ENCODE assay signal across 9 cellular contexts in genomic region chr14:68816943-68817430, GRCh38. TPM values are rescaled to one million over a fixed set of nuclear protein-coding genes. Genes with fewer than 3 reads are reported as not detected.
DNase-seq lines count a peak whose midpoint lies in the region; ATAC-seq, FAIRE-seq and TF ChIP-seq lines count a peak whose summit lies in the region.
"Had no signal": no experiment of that assay in that cellular context is flagged by ENCODE, and none has a peak within 500 bp of the region (broad histone marks: within the 10 kb centered on the region; RNA-seq: fewer than 3 reads in every experiment).

No MANE protein-coding gene starts in this region.

- H3K4me3 ChIP-seq in SK-N-SH (ENCODE audit: low read depth in 2 of 2, low read length in 1 of 2) (peak overlapping the region in 1 of 2 experiments; percentile 47; a peak in 1 of 4 replicates), stomach (peak overlapping the region; percentile 32 to 53 (median 44))

- no peaks in the 10 kb centered on the region for H3K9me3 Mint-ChIP-seq in activated naive CD8-positive, alpha-beta T cell (ENCODE audit: low read depth)

- H3K27ac ChIP-seq in SK-N-SH (ENCODE audit: low read depth in 2 of 2, low read length in 1 of 2) (peak overlapping the region in 1 of 2 experiments; percentile 80; a peak in 1 of 4 replicates), layer of hippocampus (ENCODE audit: low read depth, low read length) (peak overlapping the region; percentile 98), stomach (peak overlapping the region; percentile 92 to 99 (median 97))

- no peak for ATAC-seq in SK-N-SH treated with all-trans-retinoic acid at 6 μM for 48 hours
- no peak for ATAC-seq in GM21515 (IDR thresholded peaks at IDR 0.05; ENCODE audit: unreplicated experiment)

- peaks cover 12% of the 10 kb centered on the region for H3F3A ChIP-seq in SK-N-SH (replicated peaks; ENCODE audit: insufficient read depth)

- no peaks in the 10 kb centered on the region for H3K36me3 ChIP-seq in SK-N-SH (replicated peaks in 1 of 2; ENCODE audit: control insufficient read depth in 1 of 2, insufficient read depth in 2 of 2, low read length in 1 of 2)
- H3K36me3 ChIP-seq in stomach: no peaks in the 10 kb centered on the region

- H3K9ac ChIP-seq in SK-N-SH: peak overlapping the region; percentile 73; the same call in 1 of the 2 replicates

- CTCF ChIA-PET in SK-N-SH (lab: Yijun Ruan, JAX): interaction anchor here (0.6 to 15.3 kb wide), 52 partner anchors 9 to 1232 kb away, joined by 3 to 232 read pairs (median 5); no protein-coding TSS in a partner anchor

- no peaks in the 10 kb centered on the region for H4K20me1 ChIP-seq in SK-N-SH (ENCODE audit: insufficient read depth)

- TF ChIP-seq CTCF in SK-N-SH (IDR thresholded peaks at IDR 0.05) (no peak), stomach (IDR thresholded peaks at IDR 0.05) (peak in 1 of 7 experiments; percentile 42)

- H3K27me3 ChIP-seq in SK-N-SH (ENCODE audit: insufficient read depth): no peaks in the 10 kb centered on the region
- H3K27me3 ChIP-seq in layer of hippocampus (ENCODE audit: control insufficient read depth, insufficient read depth, low read length): no peaks in the 10 kb centered on the region
- H3K27me3 ChIP-seq in stomach: no peaks in the 10 kb centered on the region

- H3K4me1 ChIP-seq in SK-N-SH (ENCODE audit: control insufficient read depth in 1 of 2, insufficient read depth in 2 of 2, low read depth in 1 of 2, low read length in 1 of 2): peaks cover 19 to 26% of the 10 kb centered on the region in 2 experiments; a peak in 3 of 4 replicates
- peaks cover 37 to 81% (median 64%) of the 10 kb centered on the region in 4 donors for H3K4me1 ChIP-seq in stomach

- no peak for TF ChIP-seq RAD21 in SK-N-SH (IDR thresholded peaks at IDR 0.05; ENCODE audit: low read length)

- H3K27ac Mint-ChIP-seq in activated naive CD8-positive, alpha-beta T cell: peak overlapping the region; percentile 93

- POLR2A ChIA-PET in SK-N-SH (lab: Yijun Ruan, JAX): no interaction called here

- no peaks in the 10 kb centered on the region for H3K27me3 Mint-ChIP-seq in activated naive CD8-positive, alpha-beta T cell

- DNase-seq in SK-N-SH (no peak), stomach (no peak), NCI-H2081 (lab: John Stamatoyannopoulos, UW) (no peak), HTR-8/SVneo (ENCODE audit: insufficient read length, low spot score) (no peak)

- H3K4me2 ChIP-seq in SK-N-SH: no peak overlapping the region

- TF ChIP-seq EP300 in SK-N-SH (IDR thresholded peaks at IDR 0.05; ENCODE audit: borderline replicate concordance in 1 of 2, low read depth in 1 of 2, low read length in 1 of 2) (no peak), stomach (IDR thresholded peaks at IDR 0.05) (no peak)

- no peak overlapping the region; the same call in 1 of the 2 replicates for H2AFZ ChIP-seq in SK-N-SH (ENCODE audit: low read depth)

- no peak for TF ChIP-seq POLR2A in stomach (IDR thresholded peaks at IDR 0.05)

- peaks cover 74% of the 10 kb centered on the region for H3K4me1 Mint-ChIP-seq in activated naive CD8-positive, alpha-beta T cell (ENCODE audit: low read depth)

- no peaks in the 10 kb centered on the region for H3K9me3 ChIP-seq in SK-N-SH
- no peaks in the 10 kb centered on the region for H3K9me3 ChIP-seq in stomach

- WGBS in SK-N-SH (ENCODE audit: low lambda C conversion rate): 77% methylated on average over 10 of the region's 13 CpGs
- WGBS in stomach, 5 donors: 51 to 63% (median 58%) methylated on average over 13 of the region's 13 CpGs

- H3K4me3 Mint-ChIP-seq in activated naive CD8-positive, alpha-beta T cell: peak overlapping the region; percentile 71

- H3K9me2 ChIP-seq in SK-N-SH: no peaks in the 10 kb centered on the region

- intact Hi-C loops in stomach (cut with DNase I; ENCODE audit: low total_unique reads): loop anchor here (5.0 kb wide), 1 partner anchor 570 kb away; no protein-coding TSS in a partner anchor

- H3K36me3 Mint-ChIP-seq in activated naive CD8-positive, alpha-beta T cell: no peaks in the 10 kb centered on the region

- no peaks in the 10 kb centered on the region for H3K79me2 ChIP-seq in SK-N-SH (ENCODE audit: insufficient read depth)

- no peak for FAIRE-seq in HTR-8/SVneo (lab: Jason Lieb, UNC)
- FAIRE-seq: colon had no signal

TF ChIP-seq in SK-N-SH, 30 proteins besides CTCF, POLR2A, EP300 and RAD21:
- TF ChIP-seq FOXJ3 (CRISPR knock-in tag; IDR thresholded peaks at IDR 0.05) (no peak), CHD2 (IDR thresholded peaks at IDR 0.05; ENCODE audit: low read length, partially characterized antibody) (no peak), NRF1 (IDR thresholded peaks at IDR 0.05; ENCODE audit: low read depth, low read length) (no peak), YY1 (IDR thresholded peaks at IDR 0.05; ENCODE audit: low read depth) (no peak)

TF ChIP-seq in SK-N-SH treated with all-trans-retinoic acid at 6 μM for 48 hours, 23 proteins besides CTCF, POLR2A, EP300 and RAD21 (continues in another document):
- no peak for TF ChIP-seq PATZ1 (CRISPR knock-in tag; IDR thresholded peaks at IDR 0.05; ENCODE audit: borderline replicate concordance)
- TF ChIP-seq ZC3H10 (CRISPR knock-in tag; IDR thresholded peaks at IDR 0.05): no peak
- no peak for TF ChIP-seq ARNTL (CRISPR knock-in tag; IDR thresholded peaks at IDR 0.05; ENCODE audit: borderline replicate concordance, low read depth)
- TF ChIP-seq ZNF8 (CRISPR knock-in tag; IDR thresholded peaks at IDR 0.05): no peak
- TF ChIP-seq PPARA (CRISPR knock-in tag; IDR thresholded peaks at IDR 0.05; ENCODE audit: borderline replicate concordance): no peak
- TF ChIP-seq RARB (CRISPR knock-in tag; IDR thresholded peaks at IDR 0.05): no peak
- no peak for TF ChIP-seq TSHZ2 (CRISPR knock-in tag; IDR thresholded peaks at IDR 0.05)
- TF ChIP-seq OSR1 (CRISPR knock-in tag; IDR thresholded peaks at IDR 0.05): no peak
- TF ChIP-seq POU6F1 (CRISPR knock-in tag; IDR thresholded peaks at IDR 0.05; ENCODE audit: borderline replicate concordance, low read depth): no peak
- TF ChIP-seq TCF4 (CRISPR knock-in tag; IDR thresholded peaks at IDR 0.05; ENCODE audit: borderline replicate concordance): no peak
- no peak for TF ChIP-seq BACH2 (CRISPR knock-in tag; IDR thresholded peaks at IDR 0.05; ENCODE audit: borderline replicate concordance)
- no peak for TF ChIP-seq GLIS3 (CRISPR knock-in tag; IDR thresholded peaks at IDR 0.05)
- no peak for TF ChIP-seq ESRRG (CRISPR knock-in tag; IDR thresholded peaks at IDR 0.05)
- TF ChIP-seq ZFP30 (CRISPR knock-in tag; IDR thresholded peaks at IDR 0.05): no peak
- TF ChIP-seq CSDC2 (CRISPR knock-in tag; IDR thresholded peaks at IDR 0.05): no peak

RNA-seq across cellular contexts. Expression of gene ZFP36L1, which starts 24.1 kb away (rescaled TPM):
- 8.8 and 16.5 TPM in 2 replicates for polyA plus RNA-seq in SK-N-SH (2012; rRNA removed)
- 8.1 and 13.9 TPM in 2 replicates for polyA plus RNA-seq in SK-N-SH (2012; cell fraction: cytosol; rRNA removed)
- polyA plus RNA-seq in SK-N-SH (2012; cell fraction: nucleus; rRNA removed): 27.3 and 37.3 TPM in 2 replicates
- 100 to 1,000 TPM in 4 of 5 donors, 10 to 100 TPM in 1; 44.4 to 655 (median 255) TPM for total RNA-seq in stomach
- 10 to 100 TPM; 64.0 to 80.1 (median 70.4) TPM for polyA plus RNA-seq in stomach
